ENCODE assay signal across 16 cellular contexts in the genomic region with DNA sequence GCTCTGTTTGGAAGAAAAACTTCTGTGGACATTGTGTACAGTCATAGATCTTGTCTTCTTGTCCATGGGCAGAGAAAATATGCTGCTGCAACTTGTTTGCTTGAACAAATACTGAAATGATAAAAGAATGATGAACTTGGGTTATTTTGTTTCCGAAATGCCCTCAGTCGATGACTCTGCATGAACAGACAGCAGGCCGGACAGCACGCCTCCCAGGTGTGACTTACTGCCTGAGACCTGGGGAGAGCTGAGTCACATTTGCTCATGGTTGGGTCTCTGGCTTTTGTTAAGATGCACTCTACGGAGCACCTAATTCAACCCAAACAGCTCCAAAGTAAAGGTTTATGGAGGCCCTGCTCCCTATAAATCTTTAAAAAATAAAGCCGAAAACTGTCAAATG.
A peak's percentile ranks its signal among the peaks of the same experiment; 100 is the strongest.
DNase-seq lines count a peak whose midpoint lies in the region; ATAC-seq, FAIRE-seq and TF ChIP-seq lines count a peak whose summit lies in the region.
"Had no signal": no experiment of that assay in that cellular context is flagged by ENCODE, and none has a peak within 500 bp of the region (broad histone marks: within the 10 kb centered on the region; RNA-seq: fewer than 3 reads in every experiment).

No MANE protein-coding gene starts in this region.

- H3K4me3 ChIP-seq in bronchial epithelial cell (ENCODE audit: low read depth, low read length): no peak overlapping the region
- H3K4me3 ChIP-seq: BLaER1, GM23338 had no signal

- H3K4me1 Mint-ChIP-seq in nephron progenitor cell: peaks cover 32% of the 10 kb centered on the region
- H3K4me1 Mint-ChIP-seq: CD14-positive monocyte; CD4-positive, alpha-beta memory T cell had no signal

- H3K27me3 ChIP-seq in bronchial epithelial cell (ENCODE audit: control insufficient read depth, insufficient read depth, low read length) (no peaks in the 10 kb centered on the region), foreskin keratinocyte (no peaks in the 10 kb centered on the region)
- H3K27me3 ChIP-seq: BLaER1 had no signal

- TF ChIP-seq CTCF in 22Rv1 (IDR thresholded peaks at IDR 0.05) (no peak), bronchial epithelial cell (IDR thresholded peaks at IDR 0.05; ENCODE audit: insufficient read depth, low read length, severe bottlenecking) (no peak), foreskin keratinocyte (conservative IDR thresholded peaks at IDR 0.05) (no peak), nephron progenitor cell (IDR thresholded peaks at IDR 0.05) (no peak)

- H3K27ac ChIP-seq in 22Rv1 (peak overlapping the region; percentile 78), foreskin keratinocyte (no peak overlapping the region)
- H3K27ac ChIP-seq: BLaER1 had no signal

- peaks cover 53% of the 10 kb centered on the region for H3K36me3 Mint-ChIP-seq in nephron progenitor cell (ENCODE audit: low read depth)
- H3K36me3 Mint-ChIP-seq: CD14-positive monocyte; CD4-positive, alpha-beta memory T cell had no signal

- intact Hi-C loops in posterior vena cava (cut with DNase I): no loop called here

- H3K27ac Mint-ChIP-seq in nephron progenitor cell: peak overlapping the region; percentile 83
- H3K27ac Mint-ChIP-seq: CD14-positive monocyte; CD4-positive, alpha-beta memory T cell; GM23338 had no signal

- H3K9me3 Mint-ChIP-seq in nephron progenitor cell: no peaks in the 10 kb centered on the region
- H3K9me3 Mint-ChIP-seq: CD14-positive monocyte; CD4-positive, alpha-beta memory T cell; GM23338 had no signal

- ATAC-seq in foreskin keratinocyte: peak; percentile 97
- no peak for ATAC-seq in GM21723 (IDR thresholded peaks at IDR 0.05; ENCODE audit: unreplicated experiment)
- ATAC-seq: GM23338 had no signal

- no peak overlapping the region for H3K4me3 Mint-ChIP-seq in nephron progenitor cell
- H3K4me3 Mint-ChIP-seq: CD14-positive monocyte; CD4-positive, alpha-beta memory T cell; GM23338 had no signal

- FAIRE-seq in bronchial epithelial cell (lab: Jason Lieb, UNC): no peak
- FAIRE-seq: H54 had no signal

- no peaks in the 10 kb centered on the region for H3K36me3 ChIP-seq in bronchial epithelial cell (ENCODE audit: control insufficient read depth, insufficient read depth, low read length)
- H3K36me3 ChIP-seq: BLaER1 had no signal

- H3K4me1 ChIP-seq in foreskin keratinocyte: peaks cover 6% of the 10 kb centered on the region
- H3K4me1 ChIP-seq: BLaER1 had no signal

- DNase-seq in bronchial epithelial cell (ENCODE audit: low read depth) (peak; percentile 71), foreskin keratinocyte (peak; percentile 56 to 75), nephron progenitor cell (no peak), posterior vena cava (ENCODE audit: low spot score) (no peak), SKM-1 (lab: John Stamatoyannopoulos, UW; ENCODE audit: unreplicated experiment) (no peak)
- DNase-seq: 8988T; CD4-positive, alpha-beta memory T cell; DMS79 treated with DMSO at 0.1 percent for 48 hours; GF-D8; HCEC 1CT had no signal

- no peaks in the 10 kb centered on the region for H3K27me3 Mint-ChIP-seq in nephron progenitor cell (ENCODE audit: low read depth, poor library complexity)
- H3K27me3 Mint-ChIP-seq: CD4-positive, alpha-beta memory T cell had no signal

Comparison
In these comparisons a context has a peak if more than half of its experiments do, and no peak if none do; other contexts are left out.
1. DNase-seq: peak in bronchial epithelial cell (single experiment) and foreskin keratinocyte (2 of 2); none in nephron progenitor cell (single experiment), posterior vena cava (single experiment) and SKM-1 (single experiment).